ENCODE assay signal across 2 cellular contexts in the genomic region with DNA sequence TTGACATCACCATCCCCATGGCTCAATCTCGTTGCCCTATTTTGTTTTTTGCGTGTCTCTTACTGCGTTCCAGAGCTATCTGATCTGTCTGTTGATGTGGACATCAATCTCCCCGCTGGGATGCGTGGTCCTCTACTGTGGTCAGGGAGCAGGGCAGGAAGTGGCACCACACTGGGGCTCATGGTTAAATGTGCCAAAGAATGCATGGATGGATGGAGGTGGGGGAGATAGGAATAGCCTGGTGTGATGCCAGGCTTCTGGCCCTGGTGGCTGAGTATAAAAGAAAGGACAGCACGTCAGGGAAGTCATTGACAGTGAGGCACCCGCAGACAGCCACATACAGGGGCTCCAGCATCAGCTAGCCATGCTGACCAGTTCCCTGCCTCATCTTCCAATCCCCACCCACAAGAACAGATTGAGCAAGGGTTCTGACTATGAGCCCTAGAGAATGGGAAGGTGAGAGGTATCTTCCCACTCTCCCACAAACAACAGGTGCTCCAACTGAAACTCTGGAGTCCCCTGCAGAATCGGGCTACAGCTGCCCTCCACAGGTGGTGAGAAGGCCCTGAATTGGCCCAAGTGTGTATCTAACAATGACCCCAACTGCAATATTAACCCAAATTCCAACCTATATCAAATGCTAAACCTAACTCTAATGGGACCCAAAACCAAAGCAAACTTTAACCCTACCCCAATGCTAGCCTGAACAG.
TF ChIP-seq lines count a peak whose summit lies in the region.

No MANE protein-coding gene starts in this region.

TF ChIP-seq in SK-N-SH, 30 proteins besides CTCF, POLR2A, EP300 and RAD21 (continued from another document):
- no peak for TF ChIP-seq FOXM1 (IDR thresholded peaks at IDR 0.05; ENCODE audit: low read depth)
- no peak for TF ChIP-seq NFIC (IDR thresholded peaks at IDR 0.05; ENCODE audit: borderline replicate concordance)
- no peak for TF ChIP-seq GATA2 (CRISPR knock-in tag; IDR thresholded peaks at IDR 0.05)
- TF ChIP-seq GABPA (IDR thresholded peaks at IDR 0.05; ENCODE audit: low read depth): no peak

TF ChIP-seq in SK-N-SH treated with all-trans-retinoic acid at 6 μM for 48 hours, 23 proteins besides CTCF, POLR2A, EP300 and RAD21 (continued from another document):
- no peak for TF ChIP-seq TCF4 (CRISPR knock-in tag; IDR thresholded peaks at IDR 0.05; ENCODE audit: borderline replicate concordance)
- no peak for TF ChIP-seq ESRRG (CRISPR knock-in tag; IDR thresholded peaks at IDR 0.05)
- TF ChIP-seq, protein P1, sequence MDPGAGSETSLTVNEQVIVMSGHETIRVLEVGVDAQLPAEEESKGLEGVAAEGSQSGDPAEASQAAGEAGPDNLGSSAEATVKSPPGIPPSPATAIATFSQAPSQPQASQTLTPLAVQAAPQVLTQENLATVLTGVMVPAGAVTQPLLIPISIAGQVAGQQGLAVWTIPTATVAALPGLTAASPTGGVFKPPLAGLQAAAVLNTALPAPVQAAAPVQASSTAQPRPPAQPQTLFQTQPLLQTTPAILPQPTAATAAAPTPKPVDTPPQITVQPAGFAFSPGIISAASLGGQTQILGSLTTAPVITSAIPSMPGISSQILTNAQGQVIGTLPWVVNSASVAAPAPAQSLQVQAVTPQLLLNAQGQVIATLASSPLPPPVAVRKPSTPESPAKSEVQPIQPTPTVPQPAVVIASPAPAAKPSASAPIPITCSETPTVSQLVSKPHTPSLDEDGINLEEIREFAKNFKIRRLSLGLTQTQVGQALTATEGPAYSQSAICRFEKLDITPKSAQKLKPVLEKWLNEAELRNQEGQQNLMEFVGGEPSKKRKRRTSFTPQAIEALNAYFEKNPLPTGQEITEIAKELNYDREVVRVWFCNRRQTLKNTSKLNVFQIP (CRISPR knock-in tag; IDR thresholded peaks at IDR 0.05; ENCODE audit: borderline replicate concordance, low read depth): no peak
- no peak for TF ChIP-seq SNAI2 (CRISPR knock-in tag; IDR thresholded peaks at IDR 0.05)
- TF ChIP-seq PPARA (CRISPR knock-in tag; IDR thresholded peaks at IDR 0.05; ENCODE audit: borderline replicate concordance): no peak
- TF ChIP-seq CSDC2 (CRISPR knock-in tag; IDR thresholded peaks at IDR 0.05): no peak
- TF ChIP-seq ZNF70 (CRISPR knock-in tag; IDR thresholded peaks at IDR 0.05): no peak
- no peak for TF ChIP-seq ARNTL (CRISPR knock-in tag; IDR thresholded peaks at IDR 0.05; ENCODE audit: borderline replicate concordance, low read depth)
- TF ChIP-seq ZNF565 (CRISPR knock-in tag; conservative IDR thresholded peaks at IDR 0.05; ENCODE audit: low read depth): no peak
- TF ChIP-seq, protein P2, sequence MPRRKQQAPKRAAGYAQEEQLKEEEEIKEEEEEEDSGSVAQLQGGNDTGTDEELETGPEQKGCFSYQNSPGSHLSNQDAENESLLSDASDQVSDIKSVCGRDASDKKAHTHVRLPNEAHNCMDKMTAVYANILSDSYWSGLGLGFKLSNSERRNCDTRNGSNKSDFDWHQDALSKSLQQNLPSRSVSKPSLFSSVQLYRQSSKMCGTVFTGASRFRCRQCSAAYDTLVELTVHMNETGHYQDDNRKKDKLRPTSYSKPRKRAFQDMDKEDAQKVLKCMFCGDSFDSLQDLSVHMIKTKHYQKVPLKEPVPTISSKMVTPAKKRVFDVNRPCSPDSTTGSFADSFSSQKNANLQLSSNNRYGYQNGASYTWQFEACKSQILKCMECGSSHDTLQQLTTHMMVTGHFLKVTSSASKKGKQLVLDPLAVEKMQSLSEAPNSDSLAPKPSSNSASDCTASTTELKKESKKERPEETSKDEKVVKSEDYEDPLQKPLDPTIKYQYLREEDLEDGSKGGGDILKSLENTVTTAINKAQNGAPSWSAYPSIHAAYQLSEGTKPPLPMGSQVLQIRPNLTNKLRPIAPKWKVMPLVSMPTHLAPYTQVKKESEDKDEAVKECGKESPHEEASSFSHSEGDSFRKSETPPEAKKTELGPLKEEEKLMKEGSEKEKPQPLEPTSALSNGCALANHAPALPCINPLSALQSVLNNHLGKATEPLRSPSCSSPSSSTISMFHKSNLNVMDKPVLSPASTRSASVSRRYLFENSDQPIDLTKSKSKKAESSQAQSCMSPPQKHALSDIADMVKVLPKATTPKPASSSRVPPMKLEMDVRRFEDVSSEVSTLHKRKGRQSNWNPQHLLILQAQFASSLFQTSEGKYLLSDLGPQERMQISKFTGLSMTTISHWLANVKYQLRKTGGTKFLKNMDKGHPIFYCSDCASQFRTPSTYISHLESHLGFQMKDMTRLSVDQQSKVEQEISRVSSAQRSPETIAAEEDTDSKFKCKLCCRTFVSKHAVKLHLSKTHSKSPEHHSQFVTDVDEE (CRISPR knock-in tag; IDR thresholded peaks at IDR 0.05): no peak
- TF ChIP-seq RARB (CRISPR knock-in tag; IDR thresholded peaks at IDR 0.05): no peak
- no peak for TF ChIP-seq ZNF8 (CRISPR knock-in tag; IDR thresholded peaks at IDR 0.05)
- no peak for TF ChIP-seq CREB5 (CRISPR knock-in tag; IDR thresholded peaks at IDR 0.05; ENCODE audit: low read depth)
TF ChIP-seq in SK-N-SH treated with all-trans-retinoic acid at 6 μM for 48 hours: peak in this region for 0.
